ENCODE assay signal across 30 cellular contexts in the genomic region with DNA sequence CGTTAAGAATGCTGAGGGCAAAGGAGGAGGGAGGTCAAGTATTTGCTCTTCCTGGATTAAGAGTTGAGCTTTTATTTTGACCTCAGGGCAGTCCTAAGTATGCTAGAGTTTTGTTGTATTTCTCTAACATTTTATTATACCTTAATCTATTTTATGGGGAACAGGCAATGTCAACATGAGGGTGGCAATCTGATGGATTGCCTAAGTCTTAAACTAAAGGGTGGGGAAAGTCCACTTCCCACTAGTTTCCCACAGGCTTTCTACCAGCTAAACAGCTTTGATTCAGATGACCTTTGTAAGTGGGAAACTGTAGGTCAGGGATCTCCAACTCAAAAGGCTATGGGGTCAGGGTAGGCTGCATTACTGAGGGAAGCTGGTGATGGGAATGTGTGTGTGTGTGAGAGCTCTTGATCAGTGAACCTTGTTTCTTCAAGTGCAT. TPM values are rescaled to one million over a fixed set of nuclear protein-coding genes. Genes with fewer than 3 reads are reported as not detected.
DNase-seq lines count a peak whose midpoint lies in the region; ATAC-seq, FAIRE-seq and TF ChIP-seq lines count a peak whose summit lies in the region.
"Had no signal": no experiment of that assay in that cellular context is flagged by ENCODE, and none has a peak within 500 bp of the region (broad histone marks: within the 10 kb centered on the region; RNA-seq: fewer than 3 reads in every experiment).

No MANE protein-coding gene starts in this region.

- peak overlapping the region; percentile 21; the same call in 1 of the 2 replicates for H3K18ac ChIP-seq in IMR-90 (ENCODE audit: low read depth, low read length)

- peak overlapping the region; percentile 1; the same call in 1 of the 2 replicates for H4K5ac ChIP-seq in IMR-90 (ENCODE audit: low read depth, low read length)

- no peak overlapping the region for H4K8ac ChIP-seq in IMR-90 (ENCODE audit: low read depth in 2 of 2, low read length in 2 of 2)

- no peak overlapping the region for H3K4me3 Mint-ChIP-seq in activated CD4-positive, alpha-beta memory T cell treated with anti-CD3 and anti-CD28 coated beads, Interleukin-2, amount 10 ng/mL, durations not matched to agents 7 days and 5 days
- H3K4me3 Mint-ChIP-seq: activated CD4-positive, alpha-beta T cell treated with anti-CD3 and anti-CD28 coated beads for 36 hours; activated naive CD4-positive, alpha-beta T cell treated with anti-CD3 and anti-CD28 coated beads, Interleukin-2, amount 50 U/mL, for 24 hours; mesothelial cell of epicardium; natural killer cell; stimulated activated naive B cell treated with anti-CD40 and anti-IgM and Interleukin-4, amounts not matched to agents 10 μg/mL and 1 μg/mL and 100 μg/mL, for 72 hours had no signal

- no peak overlapping the region for H3K14ac ChIP-seq in IMR-90 (replicated peaks; ENCODE audit: low read depth, low read length)

- H2BK120ac ChIP-seq in IMR-90 (ENCODE audit: low read depth, low read length) = no peak overlapping the region

- BruUV-seq in IMR-90 (replicated peaks; lab: Mats Ljungman, UMichigan) = no TSS peak

- H3K27me3 ChIP-seq in IMR-90 (ENCODE audit: control insufficient read depth, insufficient read depth, low read length) (no peaks in the 10 kb centered on the region), right lobe of liver (no peaks in the 10 kb centered on the region), small intestine (ENCODE audit: control insufficient read depth in 2 of 2, insufficient read depth in 2 of 2, low read length in 2 of 2) (no peaks in the 10 kb centered on the region), esophagus muscularis mucosa (peaks cover 0 to 9% (median 0%) of the 10 kb centered on the region in 4 donors)
- H3K27me3 ChIP-seq: suprapubic skin had no signal

- no CpG with 5 or more reads among the region's 1 CpG for WGBS in IMR-90 (ENCODE audit: extremely low coverage in 2 of 2, insufficient read length in 1 of 2), 2 experiments
- 28% methylated on average over 1 of the region's 1 CpG for WGBS in right lobe of liver (ENCODE audit: insufficient coverage, low coverage, low lambda C conversion rate, missing lambda C conversion rate)
- WGBS in small intestine, 3 donors = 13 to 54% (median 33%) methylated on average over 1 of the region's 1 CpG
- 77% methylated on average over 1 of the region's 1 CpG for WGBS in esophagus muscularis mucosa

- no peak overlapping the region for H2AK9ac ChIP-seq in IMR-90 (replicated peaks; ENCODE audit: low read depth, low read length, poor library complexity)

- TF ChIP-seq CTCF in IMR-90 (conservative IDR thresholded peaks at IDR 0.05; ENCODE audit: low read depth, low read length) (no peak), right lobe of liver (IDR thresholded peaks at IDR 0.05) (no peak), esophagus muscularis mucosa (IDR thresholded peaks at IDR 0.05) (no peak)

- in situ Hi-C loops in IMR-90 (cut with MboI; ENCODE audit: low sequenced_read_pairs) = no loop called here

- CTCF ChIA-PET in IMR-90 (lab: Yijun Ruan, JAX) = no interaction called here
- CTCF ChIA-PET in activated CD4-positive, alpha-beta memory T cell treated with anti-CD3 and anti-CD28 coated beads, Interleukin-2, amount 10 ng/mL, durations not matched to agents 7 days and 5 days (lab: Charles Lee) = interaction anchor here (1.7 kb wide), 1 partner anchor 170 kb away, joined by 4 read pairs; no protein-coding TSS in a partner anchor

- peaks cover 3% of the 10 kb centered on the region; the same call in 1 of the 2 replicates for H3K9me1 ChIP-seq in IMR-90 (ENCODE audit: insufficient read depth, low read length)

- no peak overlapping the region for H2AFZ ChIP-seq in IMR-90 (replicated peaks; ENCODE audit: low read length, poor library complexity)

- ATAC-seq in IMR-90 (ENCODE audit: low read depth) (no peak), right lobe of liver (peak; percentile 47 to 71 (median 58))
- ATAC-seq: activated CD4-positive, alpha-beta T cell treated with anti-CD3 and anti-CD28 coated beads for 36 hours; natural killer cell had no signal

- H3K4me1 ChIP-seq in IMR-90 (ENCODE audit: control insufficient read depth, insufficient read depth, low read length) (peaks cover 7% of the 10 kb centered on the region), right lobe of liver (peaks cover 0 to 84% (median 30%) of the 10 kb centered on the region in 4 donors), small intestine (ENCODE audit: control insufficient read depth in 2 of 2, insufficient read depth in 1 of 2, low read depth in 1 of 2, low read length in 1 of 2) (peaks cover 9 to 14% of the 10 kb centered on the region in 2 donors), esophagus muscularis mucosa (no peaks in the 10 kb centered on the region)
- H3K4me1 ChIP-seq: left ventricle myocardium inferior had no signal

- no peaks in the 10 kb centered on the region for H3K9me3 Mint-ChIP-seq in activated CD4-positive, alpha-beta memory T cell treated with anti-CD3 and anti-CD28 coated beads, Interleukin-2, amount 10 ng/mL, durations not matched to agents 7 days and 5 days
- H3K9me3 Mint-ChIP-seq: activated naive CD4-positive, alpha-beta T cell treated with anti-CD3 and anti-CD28 coated beads, Interleukin-2, amount 50 U/mL, for 24 hours; mesothelial cell of epicardium; natural killer cell; stimulated activated naive B cell treated with anti-CD40 and anti-IgM and Interleukin-4, amounts not matched to agents 10 μg/mL and 1 μg/mL and 100 μg/mL, for 72 hours had no signal

- H3K27me3 Mint-ChIP-seq in activated CD4-positive, alpha-beta memory T cell treated with anti-CD3 and anti-CD28 coated beads, Interleukin-2, amount 10 ng/mL, durations not matched to agents 7 days and 5 days = peaks cover 25% of the 10 kb centered on the region

- no peak for TF ChIP-seq RAD21 in IMR-90 (IDR thresholded peaks at IDR 0.05; ENCODE audit: low read length)

- intact Hi-C loops in IMR-90 (cut with micrococcal nuclease) = no loop called here
- intact Hi-C loops in right lobe of liver (cut with DNase I) = no loop called here
- intact Hi-C loops in esophagus muscularis mucosa (cut with DNase I) = no loop called here

- no peak overlapping the region for H3K27ac Mint-ChIP-seq in activated CD4-positive, alpha-beta memory T cell treated with anti-CD3 and anti-CD28 coated beads, Interleukin-2, amount 10 ng/mL, durations not matched to agents 7 days and 5 days
- H3K27ac Mint-ChIP-seq: activated CD4-positive, alpha-beta T cell treated with anti-CD3 and anti-CD28 coated beads for 36 hours; activated naive CD4-positive, alpha-beta T cell treated with anti-CD3 and anti-CD28 coated beads, Interleukin-2, amount 50 U/mL, for 24 hours; mesothelial cell of epicardium; natural killer cell; stimulated activated naive B cell treated with anti-CD40 and anti-IgM and Interleukin-4, amounts not matched to agents 10 μg/mL and 1 μg/mL and 100 μg/mL, for 72 hours had no signal

- TF ChIP-seq EP300 in esophagus muscularis mucosa (IDR thresholded peaks at IDR 0.05) = no peak

- POLR2A ChIA-PET in IMR-90 (lab: Charles Lee; ENCODE audit: unreplicated experiment) = interaction anchor here (0.6 kb wide), 1 partner anchor 1359 kb away, joined by 3 read pairs; no protein-coding TSS in a partner anchor
- POLR2A ChIA-PET in activated CD4-positive, alpha-beta memory T cell treated with anti-CD3 and anti-CD28 coated beads, Interleukin-2, amount 10 ng/mL, durations not matched to agents 7 days and 5 days (lab: Charles Lee) = no interaction called here

- no peak overlapping the region; the same call in 1 of the 2 replicates for H4K91ac ChIP-seq in IMR-90 (ENCODE audit: insufficient read depth, low read depth, low read length)

- no peaks in the 10 kb centered on the region for H4K20me1 ChIP-seq in IMR-90 (ENCODE audit: insufficient read depth, low read length)

- H3K36me3 ChIP-seq in IMR-90 (ENCODE audit: control insufficient read depth, insufficient read depth, low read length) (no peaks in the 10 kb centered on the region), right lobe of liver (no peaks in the 10 kb centered on the region), small intestine (ENCODE audit: control insufficient read depth in 2 of 2, insufficient read depth in 2 of 2, low read length in 2 of 2) (peaks cover 0 to 11% of the 10 kb centered on the region in 2 donors), esophagus muscularis mucosa (no peaks in the 10 kb centered on the region)
- H3K36me3 ChIP-seq: left ventricle myocardium inferior, suprapubic skin had no signal

- no peak overlapping the region for H2BK15ac ChIP-seq in IMR-90 (ENCODE audit: low read depth, low read length)

- dilution Hi-C loops in IMR-90 (cut with HindIII; ENCODE audit: low sequenced_read_pairs, unreplicated experiment) = no loop called here

- peak overlapping the region; percentile 8; the same call in 1 of the 2 replicates for H3K27ac ChIP-seq in IMR-90 (ENCODE audit: insufficient read depth, low read length)
- H3K27ac ChIP-seq in epithelial cell of prostate = peak overlapping the region; percentile 1
- H3K27ac ChIP-seq in right lobe of liver = peak overlapping the region; percentile 8 to 83 (median 51)
- H3K27ac ChIP-seq in small intestine (ENCODE audit: low read depth in 1 of 2, low read length in 1 of 2) = no peak overlapping the region
- H3K27ac ChIP-seq in esophagus muscularis mucosa (replicated peaks in 1 of 4) = no peak overlapping the region
- H3K27ac ChIP-seq: C4-2B, KMS-11, left ventricle myocardium inferior, suprapubic skin had no signal

- H3K4me3 ChIP-seq in IMR-90 (ENCODE audit: insufficient read depth, low read depth, low read length) (no peak overlapping the region), right lobe of liver (peak overlapping the region in 1 of 3 donors; percentile 17), small intestine (ENCODE audit: low read depth in 1 of 2, low read length in 2 of 2) (no peak overlapping the region), esophagus muscularis mucosa (no peak overlapping the region)
- H3K4me3 ChIP-seq: left ventricle myocardium inferior, skin epidermis, suprapubic skin had no signal

- H3K4ac ChIP-seq in IMR-90 (ENCODE audit: low read depth, low read length) = no peak overlapping the region

- TF ChIP-seq POLR2A in IMR-90 (IDR thresholded peaks at IDR 0.05; ENCODE audit: low read depth, low read length) (no peak), right lobe of liver (IDR thresholded peaks at IDR 0.05) (no peak), esophagus muscularis mucosa (IDR thresholded peaks at IDR 0.05; ENCODE audit: low read depth) (no peak)

- H3K36me3 Mint-ChIP-seq in activated CD4-positive, alpha-beta memory T cell treated with anti-CD3 and anti-CD28 coated beads, Interleukin-2, amount 10 ng/mL, durations not matched to agents 7 days and 5 days (ENCODE audit: low read depth) = no peaks in the 10 kb centered on the region
- H3K36me3 Mint-ChIP-seq: activated naive CD4-positive, alpha-beta T cell treated with anti-CD3 and anti-CD28 coated beads, Interleukin-2, amount 50 U/mL, for 24 hours; mesothelial cell of epicardium; natural killer cell; stimulated activated naive B cell treated with anti-CD40 and anti-IgM and Interleukin-4, amounts not matched to agents 10 μg/mL and 1 μg/mL and 100 μg/mL, for 72 hours had no signal

- H3K9ac ChIP-seq in IMR-90 (ENCODE audit: low read depth, low read length) = no peak overlapping the region
- H3K9ac ChIP-seq: KMS-11 had no signal

- H3K23ac ChIP-seq in IMR-90 (ENCODE audit: low read depth, low read length) = no peak overlapping the region

- no peak overlapping the region for H3K4me2 ChIP-seq in IMR-90 (ENCODE audit: low read depth, low read length)
- H3K4me2 ChIP-seq: KMS-11 had no signal

- H3K9me3 ChIP-seq in IMR-90 (ENCODE audit: control insufficient read depth, insufficient read depth, low read length) = no peaks in the 10 kb centered on the region
- no peaks in the 10 kb centered on the region for H3K9me3 ChIP-seq in right lobe of liver
- H3K9me3 ChIP-seq in small intestine (ENCODE audit: control insufficient read depth, low read depth) = no peaks in the 10 kb centered on the region
- H3K9me3 ChIP-seq in esophagus muscularis mucosa = no peaks in the 10 kb centered on the region
- H3K9me3 ChIP-seq: suprapubic skin had no signal

- H2BK5ac ChIP-seq in IMR-90 (ENCODE audit: low read depth, low read length, poor library complexity, severe bottlenecking) = no peak overlapping the region

- FAIRE-seq in small intestine (lab: Jason Lieb, UNC) = no peak
- FAIRE-seq: bronchial epithelial cell, H54 had no signal

- H2BK20ac ChIP-seq in IMR-90 (ENCODE audit: low read depth, low read length) = no peak overlapping the region

- DNase-seq in IMR-90 = no peak
- no peak for DNase-seq in epithelial cell of prostate (ENCODE audit: low read depth, low spot score)
- DNase-seq in right lobe of liver = peak in 1 of 3 donors; percentile 58
- peak; percentile 88 for DNase-seq in small intestine
- DNase-seq in esophagus muscularis mucosa (ENCODE audit: extremely low spot score) = no peak
- no peak for DNase-seq in NCI-H1694 treated with DMSO at 0.1 percent for 48 hours (lab: John Stamatoyannopoulos, UW)
- no peak for DNase-seq in NCI-H128 (lab: John Stamatoyannopoulos, UW; ENCODE audit: unreplicated experiment)
- DNase-seq in activated CD4-positive, alpha-beta memory T cell treated with anti-CD3 and anti-CD28 coated beads, Interleukin-2, amount 10 ng/mL, durations not matched to agents 7 days and 5 days = no peak
- DNase-seq: activated CD4-positive, alpha-beta T cell treated with anti-CD3 and anti-CD28 coated beads for 36 hours; activated CD8-positive, alpha-beta memory T cell treated with anti-CD3 and anti-CD28 coated beads for 24 hours; activated T-cell treated with anti-CD3 and anti-CD28 coated beads for 4 hours; aorta; EL; left ventricle myocardium inferior; natural killer cell; NCI-H1048; NCI-H187; NCI-H510A; SIG-M5; stimulated activated naive B cell treated with anti-CD40 and anti-IgM and Interleukin-4, amounts not matched to agents 10 μg/mL and 1 μg/mL and 100 μg/mL, for 72 hours; T-helper 9 cell had no signal

- no peaks in the 10 kb centered on the region for H3K79me1 ChIP-seq in IMR-90 (ENCODE audit: low read depth in 1 of 2, low read length in 2 of 2)

- no peak overlapping the region for H3K56ac ChIP-seq in IMR-90 (ENCODE audit: extremely low read depth, insufficient read depth, low read length)

- H2AK5ac ChIP-seq in IMR-90 (ENCODE audit: low read depth, low read length) = no peak overlapping the region

- no peaks in the 10 kb centered on the region for H3K4me1 Mint-ChIP-seq in activated CD4-positive, alpha-beta memory T cell treated with anti-CD3 and anti-CD28 coated beads, Interleukin-2, amount 10 ng/mL, durations not matched to agents 7 days and 5 days
- H3K4me1 Mint-ChIP-seq: activated CD4-positive, alpha-beta T cell treated with anti-CD3 and anti-CD28 coated beads for 36 hours; activated naive CD4-positive, alpha-beta T cell treated with anti-CD3 and anti-CD28 coated beads, Interleukin-2, amount 50 U/mL, for 24 hours; natural killer cell; stimulated activated naive B cell treated with anti-CD40 and anti-IgM and Interleukin-4, amounts not matched to agents 10 μg/mL and 1 μg/mL and 100 μg/mL, for 72 hours had no signal

RNA-seq across cellular contexts. Expression of a gene that starts 24.9 kb away (rescaled TPM):
- total RNA-seq in IMR-90 (2012; rRNA removed) (0.18 and 0.28 TPM in 2 replicates), right lobe of liver (100 to 1,000 TPM in 1 of 6 experiments, 10 to 100 TPM in 5; 65.2 to 144 (median 84.7) TPM), esophagus muscularis mucosa (not detected)
- polyA plus RNA-seq in IMR-90 (2012; rRNA removed) (0.12 TPM in 1 of 2 replicates, not detected in the other), small intestine (100 to 1,000 TPM; 119 to 250 (median 246) TPM)
- polyA plus RNA-seq in IMR-90 (2012; cell fraction: cytosol; rRNA removed) = 0.08 and 0.13 TPM in 2 replicates
- polyA plus RNA-seq in IMR-90 (2012; cell fraction: nucleus; rRNA removed; ENCODE audit: low replicate concordance) = 0.09 and 0.11 TPM in 2 replicates
- total RNA-seq in activated CD4-positive, alpha-beta memory T cell treated with anti-CD3 and anti-CD28 coated beads, Interleukin-2, amount 10 ng/mL, durations not matched to agents 7 days and 5 days = not detected
- total RNA-seq: activated CD4-positive, alpha-beta T cell treated with anti-CD3 and anti-CD28 coated beads for 36 hours; aorta; left ventricle myocardium inferior; natural killer cell had no signal

RNA-seq across cellular contexts. Expression of a gene that starts 48.7 kb away (rescaled TPM):
- total RNA-seq in IMR-90 (2012; rRNA removed) = 0.28 and 0.72 TPM in 2 replicates
- 0.32 and 0.44 TPM in 2 replicates for polyA plus RNA-seq in IMR-90 (2012; rRNA removed)
- polyA plus RNA-seq in IMR-90 (2012; cell fraction: cytosol; rRNA removed) = 0.02 and 0.13 TPM in 2 replicates
- 0.11 and 0.24 TPM in 2 replicates for polyA plus RNA-seq in IMR-90 (2012; cell fraction: nucleus; rRNA removed; ENCODE audit: low replicate concordance)
- total RNA-seq in right lobe of liver = 1 to 10 TPM; 3.4 to 5.9 (median 4.5) TPM
- polyA plus RNA-seq in small intestine = 1 to 10 TPM; 1.6 to 6.0 (median 4.6) TPM
- total RNA-seq in esophagus muscularis mucosa = 1 to 10 TPM in 2 of 4 donors, under 1 TPM in 2; 0.66 to 1.3 (median 1.00) TPM
- 1 to 10 TPM; 5.8 to 5.9 TPM for total RNA-seq in activated CD4-positive, alpha-beta memory T cell treated with anti-CD3 and anti-CD28 coated beads, Interleukin-2, amount 10 ng/mL, durations not matched to agents 7 days and 5 days
- total RNA-seq: osteocyte had no signal

Comparison
In these comparisons a context has a peak if more than half of its experiments do, and no peak if none do; other contexts are left out.
1. H3K27ac ChIP-seq: peak in IMR-90 (single experiment), epithelial cell of prostate (single experiment) and right lobe of liver (3 of 3); none in small intestine (0 of 2) and esophagus muscularis mucosa (0 of 4).
2. RNA of a gene that starts 24.9 kb away (total RNA-seq): 65.2 to 144 TPM in right lobe of liver; 0.18 to 0.28 TPM in IMR-90, not detected in esophagus muscularis mucosa and not detected in activated CD4-positive, alpha-beta memory T cell treated with anti-CD3 and anti-CD28 coated beads, Interleukin-2, amount 10 ng/mL, durations not matched to agents 7 days and 5 days; every median in the first group is over 10 times any median in the second.